In the genomic region with DNA sequence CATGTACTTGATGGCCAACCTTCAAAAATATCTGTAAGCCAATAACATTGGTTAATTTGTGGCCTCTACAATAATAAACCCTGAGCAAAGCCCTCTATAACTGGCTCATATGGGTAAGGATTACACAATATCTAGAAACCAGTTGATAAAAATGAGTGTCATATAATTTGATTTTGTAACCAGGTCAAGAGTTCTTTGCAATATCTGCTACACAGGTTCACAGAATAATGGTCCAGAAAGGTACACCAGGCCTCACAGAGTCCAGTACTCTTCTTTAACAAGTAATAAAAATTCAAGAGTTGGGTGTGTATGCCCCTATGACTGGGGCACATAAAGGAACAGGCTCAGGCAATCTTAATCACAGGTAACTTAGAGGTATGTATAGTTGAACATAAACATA, we compare ENCODE assay signal across 34 cellular contexts.
"Had no signal": no experiment of that assay in that cellular context is flagged by ENCODE, and none has a peak within 500 bp of the region (broad histone marks: within the 10 kb centered on the region; RNA-seq: fewer than 3 reads in every experiment).

No MANE protein-coding gene starts in this region.

- H3K27me3 Mint-ChIP-seq: activated CD4-positive, alpha-beta memory T cell treated with anti-CD3 and anti-CD28 coated beads for 36 hours; activated CD4-positive, alpha-beta T cell treated with anti-CD3 and anti-CD28 coated beads for 36 hours; activated CD4-positive, alpha-beta T cell treated with anti-CD3 and anti-CD28 coated beads, Interleukin-2, amount 10 ng/mL, durations not matched to agents 24 days and 14 days; activated CD8-positive, alpha-beta memory T cell treated with anti-CD3 and anti-CD28 coated beads, Interleukin-2, amount 10 ng/mL, durations not matched to agents 7 days and 5 days; activated naive CD4-positive, alpha-beta T cell treated with anti-CD3 and anti-CD28 coated beads, Interleukin-2, amount 10 ng/mL, durations not matched to agents 7 days and 5 days; activated naive CD8-positive, alpha-beta T cell treated with anti-CD3 and anti-CD28 coated beads, Interleukin-2, amount 10 ng/mL, durations not matched to agents 7 days and 5 days; brain; dendritic cell treated with granulocyte-macrophage colony-stimulating factor and Interleukin-4, amounts not matched to agents 40 ng/mL and 50 ng/mL, for 4 days; T-helper 17 cell had no signal

- H3K27ac ChIP-seq: ascending aorta, breast epithelium, cardiac muscle cell, colonic mucosa, dorsolateral prefrontal cortex had no signal

- H3K27ac Mint-ChIP-seq: activated CD4-positive, alpha-beta memory T cell treated with anti-CD3 and anti-CD28 coated beads for 36 hours; activated CD4-positive, alpha-beta T cell treated with anti-CD3 and anti-CD28 coated beads for 36 hours; activated CD4-positive, alpha-beta T cell treated with anti-CD3 and anti-CD28 coated beads, Interleukin-2, amount 10 ng/mL, durations not matched to agents 24 days and 14 days; activated CD8-positive, alpha-beta memory T cell treated with anti-CD3 and anti-CD28 coated beads, Interleukin-2, amount 10 ng/mL, durations not matched to agents 7 days and 5 days; activated CD8-positive, alpha-beta T cell treated with anti-CD3 and anti-CD28 coated beads, Interleukin-2, amount 10 ng/mL, durations not matched to agents 7 days and 5 days; activated naive CD4-positive, alpha-beta T cell treated with anti-CD3 and anti-CD28 coated beads, Interleukin-2, amount 10 ng/mL, durations not matched to agents 7 days and 5 days; activated naive CD4-positive, alpha-beta T cell treated with anti-CD3 and anti-CD28 coated beads, Interleukin-2, amount 50 U/mL, for 72 hours; activated naive CD8-positive, alpha-beta T cell treated with anti-CD3 and anti-CD28 coated beads, Interleukin-2, amount 10 ng/mL, durations not matched to agents 7 days and 5 days; activated T-cell treated with anti-CD3 and anti-CD28 coated beads, Interleukin-2, amount 50 U/mL, for 72 hours; dendritic cell treated with granulocyte-macrophage colony-stimulating factor and Interleukin-4, amounts not matched to agents 40 ng/mL and 50 ng/mL, for 4 days; endodermal cell; T-helper 17 cell; T-helper 2 cell treated with Interferon-gamma antibody and Interleukin-4, amounts not matched to agents 5 μg/mL and 100 μg/mL, for 36 hours had no signal

- H3K4me1 ChIP-seq: ascending aorta, breast epithelium, colonic mucosa had no signal

- H3K9me3 Mint-ChIP-seq: dendritic cell treated with granulocyte-macrophage colony-stimulating factor and Interleukin-4, amounts not matched to agents 40 ng/mL and 50 ng/mL, for 4 days had no signal

- H3K4me1 Mint-ChIP-seq: activated naive CD4-positive, alpha-beta T cell treated with anti-CD3 and anti-CD28 coated beads, Interleukin-2, amount 10 ng/mL, durations not matched to agents 7 days and 5 days; endodermal cell; T-helper 17 cell had no signal

- DNase-seq: activated CD4-positive, alpha-beta memory T cell treated with anti-CD3 and anti-CD28 coated beads for 36 hours; activated CD4-positive, alpha-beta T cell treated with anti-CD3 and anti-CD28 coated beads for 36 hours; activated CD4-positive, alpha-beta T cell treated with anti-CD3 and anti-CD28 coated beads, Interleukin-2, amount 10 ng/mL, durations not matched to agents 24 days and 14 days; activated CD4-positive, CD25-positive, alpha-beta regulatory T cell; activated CD4-positive, CD25-positive, alpha-beta regulatory T cell treated with anti-CD3 and anti-CD28 coated beads, Interleukin-2, amount 50 U/mL, for 72 hours; activated CD8-positive, alpha-beta memory T cell treated with anti-CD3 and anti-CD28 coated beads, Interleukin-2, amount 10 ng/mL, durations not matched to agents 7 days and 5 days; activated CD8-positive, alpha-beta memory T cell treated with anti-CD3 and anti-CD28 coated beads, Interleukin-2, amount 50 U/mL, for 4 hours; activated CD8-positive, alpha-beta T cell treated with anti-CD3 and anti-CD28 coated beads, Interleukin-2, amount 10 ng/mL, durations not matched to agents 7 days and 5 days; activated gamma-delta T cell; activated naive CD4-positive, alpha-beta T cell; activated naive CD4-positive, alpha-beta T cell treated with anti-CD3 and anti-CD28 coated beads, Interleukin-2, amount 10 ng/mL, durations not matched to agents 7 days and 5 days; activated naive CD8-positive, alpha-beta T cell treated with anti-CD3 and anti-CD28 coated beads, Interleukin-2, amount 10 ng/mL, durations not matched to agents 7 days and 5 days; activated T-cell treated with anti-CD3 and anti-CD28 coated beads, Interleukin-2, amount 50 U/mL, for 1 hour; activated T-cell treated with anti-CD3 and anti-CD28 coated beads, Interleukin-2, amount 50 U/mL, for 72 hours; central memory CD4-positive, alpha-beta T cell; cerebellar nuclear complex; colonic mucosa; dorsolateral prefrontal cortex; effector memory CD4-positive, alpha-beta T cell; endodermal cell; foreskin fibroblast; head of caudate nucleus; T-helper 1 cell; T-helper 17 cell; T1000 had no signal

- ATAC-seq: activated CD4-positive, alpha-beta T cell treated with anti-CD3 and anti-CD28 coated beads for 36 hours; activated CD8-positive, alpha-beta memory T cell treated with anti-CD3 and anti-CD28 coated beads, Interleukin-2, amount 10 ng/mL, durations not matched to agents 7 days and 5 days; activated CD8-positive, alpha-beta T cell treated with anti-CD3 and anti-CD28 coated beads, Interleukin-2, amount 10 ng/mL, durations not matched to agents 7 days and 5 days; activated naive CD4-positive, alpha-beta T cell treated with anti-CD3 and anti-CD28 coated beads, Interleukin-2, amount 50 U/mL, for 72 hours; activated T-cell treated with anti-CD3 and anti-CD28 coated beads, Interleukin-2, amount 50 U/mL, for 72 hours; esophagus mucosa; T-helper 17 cell had no signal

- H3K4me3 ChIP-seq: ascending aorta, breast epithelium, cardiac muscle cell, colonic mucosa, dorsolateral prefrontal cortex had no signal

- H3K9me3 ChIP-seq: ascending aorta, breast epithelium, colonic mucosa had no signal

- H3K36me3 ChIP-seq: ascending aorta, breast epithelium, cardiac muscle cell, colonic mucosa had no signal

- H3K4me3 Mint-ChIP-seq: activated CD4-positive, alpha-beta memory T cell treated with anti-CD3 and anti-CD28 coated beads for 36 hours; activated CD4-positive, alpha-beta T cell treated with anti-CD3 and anti-CD28 coated beads for 36 hours; activated CD4-positive, alpha-beta T cell treated with anti-CD3 and anti-CD28 coated beads, Interleukin-2, amount 10 ng/mL, durations not matched to agents 24 days and 14 days; activated CD8-positive, alpha-beta memory T cell treated with anti-CD3 and anti-CD28 coated beads, Interleukin-2, amount 10 ng/mL, durations not matched to agents 7 days and 5 days; activated CD8-positive, alpha-beta T cell treated with anti-CD3 and anti-CD28 coated beads, Interleukin-2, amount 10 ng/mL, durations not matched to agents 7 days and 5 days; activated naive CD4-positive, alpha-beta T cell treated with anti-CD3 and anti-CD28 coated beads, Interleukin-2, amount 10 ng/mL, durations not matched to agents 7 days and 5 days; activated naive CD8-positive, alpha-beta T cell treated with anti-CD3 and anti-CD28 coated beads, Interleukin-2, amount 10 ng/mL, durations not matched to agents 7 days and 5 days; activated T-cell treated with anti-CD3 and anti-CD28 coated beads, Interleukin-2, amount 50 U/mL, for 72 hours; brain; dendritic cell treated with granulocyte-macrophage colony-stimulating factor and Interleukin-4, amounts not matched to agents 40 ng/mL and 50 ng/mL, for 4 days; endodermal cell; T-helper 17 cell; T-helper 2 cell treated with Interferon-gamma antibody and Interleukin-4, amounts not matched to agents 5 μg/mL and 100 μg/mL, for 36 hours had no signal

- H3K27me3 ChIP-seq: ascending aorta, breast epithelium, cardiac muscle cell, colonic mucosa, dorsolateral prefrontal cortex had no signal

- FAIRE-seq: frontal cortex had no signal
